15 cellular contexts compared by ENCODE assay signal in genomic region chr19:16244091-16244490, GRCh38. TPM values are rescaled to one million over a fixed set of nuclear protein-coding genes. Genes with fewer than 3 reads are reported as not detected.
DNase-seq lines count a peak whose midpoint lies in the region; ATAC-seq and TF ChIP-seq lines count a peak whose summit lies in the region.
"Had no signal": no experiment of that assay in that cellular context is flagged by ENCODE, and none has a peak within 500 bp of the region (broad histone marks: within the 10 kb centered on the region; RNA-seq: fewer than 3 reads in every experiment).

No MANE protein-coding gene starts in this region.

- no peak for TF ChIP-seq POLR2A in IMR-90 (IDR thresholded peaks at IDR 0.05; ENCODE audit: low read depth, low read length)

- H3K9ac ChIP-seq in IMR-90 (ENCODE audit: low read depth, low read length) = no peak overlapping the region
- H3K9ac ChIP-seq: SK-N-SH had no signal

- H3K14ac ChIP-seq in IMR-90 (replicated peaks; ENCODE audit: low read depth, low read length) = no peak overlapping the region

- dilution Hi-C loops in IMR-90 (cut with HindIII; ENCODE audit: low sequenced_read_pairs, unreplicated experiment) = no loop called here

- no peak for DNase-seq in activated CD8-positive, alpha-beta memory T cell treated with anti-CD3 and anti-CD28 coated beads, Interleukin-2, amount 10 ng/mL, durations not matched to agents 7 days and 5 days
- no peak for DNase-seq in activated CD8-positive, alpha-beta memory T cell treated with anti-CD3 and anti-CD28 coated beads, Interleukin-2, amount 50 U/mL, for 48 hours
- DNase-seq in IMR-90 (peak; percentile 80), non-pigmented ciliary epithelial cell (ENCODE audit: low read depth) (peak; percentile 11), DMS79 treated with DMSO at 0.1 percent for 48 hours (lab: John Stamatoyannopoulos, UW) (no peak), MG63 (no peak)
- DNase-seq in central memory CD8-positive, alpha-beta T cell (ENCODE audit: low spot score in 2 of 2) = no peak
- DNase-seq: KBM-7, NCI-H1436, NCI-H226, SK-N-SH had no signal

- H3K18ac ChIP-seq in IMR-90 (ENCODE audit: low read depth, low read length) = no peak overlapping the region

- no peak overlapping the region for H2BK20ac ChIP-seq in IMR-90 (ENCODE audit: low read depth, low read length)

- H3K9me1 ChIP-seq in IMR-90 (ENCODE audit: insufficient read depth, low read length) = no peaks in the 10 kb centered on the region

- H3K9me3 ChIP-seq in IMR-90 (ENCODE audit: control insufficient read depth, insufficient read depth, low read length) (no peaks in the 10 kb centered on the region), MG63 (no peaks in the 10 kb centered on the region)
- H3K9me3 ChIP-seq: A549, pancreas, SK-N-SH had no signal

- CTCF ChIA-PET in activated CD8-positive, alpha-beta memory T cell treated with anti-CD3 and anti-CD28 coated beads, Interleukin-2, amount 10 ng/mL, durations not matched to agents 7 days and 5 days (lab: Charles Lee) = interaction anchor here (1.1 to 2.9 kb wide), 5 partner anchors 132 to 203 kb away, joined by 3 to 12 read pairs (median 6); no protein-coding TSS in a partner anchor
- CTCF ChIA-PET in IMR-90 (lab: Yijun Ruan, JAX) = interaction anchor here (1.0 kb wide), 1 partner anchor 139 kb away, joined by 5 read pairs; no protein-coding TSS in a partner anchor

- H3K36me3 ChIP-seq in IMR-90 (ENCODE audit: control insufficient read depth, insufficient read depth, low read length) (no peaks in the 10 kb centered on the region), MG63 (no peaks in the 10 kb centered on the region; the same call in 1 of the 2 replicates)
- H3K36me3 ChIP-seq: pancreas had no signal

- intact Hi-C loops in IMR-90 (cut with micrococcal nuclease) = no loop called here

- H2BK15ac ChIP-seq in IMR-90 (ENCODE audit: low read depth, low read length) = no peak overlapping the region

- no peak for ATAC-seq in activated CD8-positive, alpha-beta memory T cell treated with anti-CD3 and anti-CD28 coated beads, Interleukin-2, amount 10 ng/mL, durations not matched to agents 7 days and 5 days
- peak; percentile 59 for ATAC-seq in IMR-90 (ENCODE audit: low read depth)
- ATAC-seq in central memory CD8-positive, alpha-beta T cell (replicated peaks; ENCODE audit: extremely low read depth, poor library complexity, severe bottlenecking) = no peak
- no peak for ATAC-seq in HG03457 (IDR thresholded peaks at IDR 0.05; ENCODE audit: unreplicated experiment)
- ATAC-seq: A549, pancreas had no signal

- no peak for TF ChIP-seq CTCF in IMR-90 (conservative IDR thresholded peaks at IDR 0.05; ENCODE audit: low read depth, low read length)

- H3K27me3 Mint-ChIP-seq in activated CD8-positive, alpha-beta memory T cell treated with anti-CD3 and anti-CD28 coated beads, Interleukin-2, amount 10 ng/mL, durations not matched to agents 7 days and 5 days = peaks cover 20% of the 10 kb centered on the region
- H3K27me3 Mint-ChIP-seq in central memory CD8-positive, alpha-beta T cell = peaks cover 15% of the 10 kb centered on the region

- H2BK120ac ChIP-seq in IMR-90 (ENCODE audit: low read depth, low read length) = no peak overlapping the region

- no peak overlapping the region for H2AK9ac ChIP-seq in IMR-90 (replicated peaks; ENCODE audit: low read depth, low read length, poor library complexity)

- no peak overlapping the region for H2AK5ac ChIP-seq in IMR-90 (ENCODE audit: low read depth, low read length)

- no peak overlapping the region for H3K56ac ChIP-seq in IMR-90 (ENCODE audit: extremely low read depth, insufficient read depth, low read length)

- 0% methylated on average over 1 of the region's 2 CpGs; no CpG with 5 or more reads in 1 of the 2 experiments for WGBS in IMR-90 (ENCODE audit: extremely low coverage in 2 of 2, insufficient read length in 1 of 2), 2 experiments

- H4K5ac ChIP-seq in IMR-90 (ENCODE audit: low read depth, low read length) = no peak overlapping the region

- H2AFZ ChIP-seq in IMR-90 (replicated peaks; ENCODE audit: low read length, poor library complexity) = no peak overlapping the region

- POLR2A ChIA-PET in IMR-90 (lab: Charles Lee; ENCODE audit: unreplicated experiment) = no interaction called here

- H4K8ac ChIP-seq in IMR-90 (ENCODE audit: low read depth in 2 of 2, low read length in 2 of 2) = no peak overlapping the region

- peaks cover 1% of the 10 kb centered on the region for H3K36me3 Mint-ChIP-seq in activated CD8-positive, alpha-beta memory T cell treated with anti-CD3 and anti-CD28 coated beads, Interleukin-2, amount 10 ng/mL, durations not matched to agents 7 days and 5 days
- peaks cover 2% of the 10 kb centered on the region for H3K36me3 Mint-ChIP-seq in central memory CD8-positive, alpha-beta T cell (ENCODE audit: insufficient read depth)
- H3K36me3 Mint-ChIP-seq: brain had no signal

- no TSS peak for BruUV-seq in IMR-90 (replicated peaks; lab: Mats Ljungman, UMichigan)

- H3K23ac ChIP-seq in IMR-90 (ENCODE audit: low read depth, low read length) = no peak overlapping the region

- peak overlapping the region; percentile 55 for H3K27ac Mint-ChIP-seq in activated CD8-positive, alpha-beta memory T cell treated with anti-CD3 and anti-CD28 coated beads, Interleukin-2, amount 10 ng/mL, durations not matched to agents 7 days and 5 days
- peak overlapping the region; percentile 37 for H3K27ac Mint-ChIP-seq in central memory CD8-positive, alpha-beta T cell (ENCODE audit: low read depth)
- H3K27ac Mint-ChIP-seq: brain had no signal

- no peaks in the 10 kb centered on the region for H3K9me3 Mint-ChIP-seq in activated CD8-positive, alpha-beta memory T cell treated with anti-CD3 and anti-CD28 coated beads, Interleukin-2, amount 10 ng/mL, durations not matched to agents 7 days and 5 days (ENCODE audit: low read depth)
- no peaks in the 10 kb centered on the region for H3K9me3 Mint-ChIP-seq in central memory CD8-positive, alpha-beta T cell
- H3K9me3 Mint-ChIP-seq: brain had no signal

- no peaks in the 10 kb centered on the region for H3K79me1 ChIP-seq in IMR-90 (ENCODE audit: low read depth in 1 of 2, low read length in 2 of 2)

- H3K4ac ChIP-seq in IMR-90 (ENCODE audit: low read depth, low read length) = no peak overlapping the region

- in situ Hi-C loops in IMR-90 (cut with MboI; ENCODE audit: low sequenced_read_pairs) = no loop called here

- H3K4me2 ChIP-seq in IMR-90 (ENCODE audit: low read depth, low read length) = no peak overlapping the region; the same call in 1 of the 2 replicates
- H3K4me2 ChIP-seq: A549, SK-N-SH had no signal

- no peak overlapping the region for H4K91ac ChIP-seq in IMR-90 (ENCODE audit: insufficient read depth, low read depth, low read length)

- H3K27ac ChIP-seq in IMR-90 (ENCODE audit: insufficient read depth, low read length) = no peak overlapping the region
- H3K27ac ChIP-seq: A549, pancreas had no signal

- H3K4me1 Mint-ChIP-seq in activated CD8-positive, alpha-beta memory T cell treated with anti-CD3 and anti-CD28 coated beads, Interleukin-2, amount 10 ng/mL, durations not matched to agents 7 days and 5 days = peaks cover 18% of the 10 kb centered on the region
- peaks cover 15% of the 10 kb centered on the region for H3K4me1 Mint-ChIP-seq in central memory CD8-positive, alpha-beta T cell
- H3K4me1 Mint-ChIP-seq: brain had no signal

- H3K4me3 ChIP-seq in IMR-90 (ENCODE audit: insufficient read depth, low read depth, low read length) (no peak overlapping the region), MG63 (no peak overlapping the region)
- H3K4me3 ChIP-seq: A549, pancreas had no signal

- no peaks in the 10 kb centered on the region; the same call in 1 of the 2 replicates for H3K4me1 ChIP-seq in IMR-90 (ENCODE audit: control insufficient read depth, insufficient read depth, low read length)
- H3K4me1 ChIP-seq: A549, pancreas had no signal

- no peak overlapping the region for H2BK5ac ChIP-seq in IMR-90 (ENCODE audit: low read depth, low read length, poor library complexity, severe bottlenecking)

- TF ChIP-seq RAD21 in IMR-90 (IDR thresholded peaks at IDR 0.05; ENCODE audit: low read length) = no peak

- H4K20me1 ChIP-seq in IMR-90 (ENCODE audit: insufficient read depth, low read length) = 0 out of 2 replicates have a peak, but pooled peaks cover 4% of the 10 kb centered on the region

- H3K27me3 ChIP-seq in IMR-90 (ENCODE audit: control insufficient read depth, insufficient read depth, low read length) (no peaks in the 10 kb centered on the region), MG63 (no peaks in the 10 kb centered on the region; the same call in 1 of the 2 replicates)
- H3K27me3 ChIP-seq: pancreas had no signal

- H3K4me3 Mint-ChIP-seq in activated CD8-positive, alpha-beta memory T cell treated with anti-CD3 and anti-CD28 coated beads, Interleukin-2, amount 10 ng/mL, durations not matched to agents 7 days and 5 days = no peak overlapping the region
- no peak overlapping the region for H3K4me3 Mint-ChIP-seq in central memory CD8-positive, alpha-beta T cell
- H3K4me3 Mint-ChIP-seq: brain had no signal

TF ChIP-seq in IMR-90, 13 proteins besides CTCF, POLR2A, EP300 and RAD21 (continues in another document):
- TF ChIP-seq ELK1 (IDR thresholded peaks at IDR 0.05; ENCODE audit: borderline replicate concordance, low read depth, low read length) (no peak), NFE2L2 (IDR thresholded peaks at IDR 0.05; ENCODE audit: low read depth, low read length) (no peak)

RNA-seq across cellular contexts. Expression of gene AP1M1, which starts 46.4 kb away (rescaled TPM):
- 100 to 1,000 TPM; 144 to 154 TPM for total RNA-seq in activated CD8-positive, alpha-beta memory T cell treated with anti-CD3 and anti-CD28 coated beads, Interleukin-2, amount 10 ng/mL, durations not matched to agents 7 days and 5 days
- total RNA-seq in IMR-90 (2012; rRNA removed) = 85.1 and 85.8 TPM in 2 replicates
- 97.4 and 99.1 TPM in 2 replicates for polyA plus RNA-seq in IMR-90 (2012; rRNA removed)
- 70.2 and 144 TPM in 2 replicates for polyA plus RNA-seq in IMR-90 (2012; cell fraction: cytosol; rRNA removed)
- 123 and 181 TPM in 2 replicates for polyA plus RNA-seq in IMR-90 (2012; cell fraction: nucleus; rRNA removed; ENCODE audit: low replicate concordance)
- total RNA-seq in MG63 (2014; rRNA removed; shearing (Covaris generic); ENCODE audit: low replicate concordance) = 85.6 and 135 TPM in 2 replicates

RNA-seq across cellular contexts. Expression of gene FAM32A, which starts 58.9 kb away (rescaled TPM):
- total RNA-seq in activated CD8-positive, alpha-beta memory T cell treated with anti-CD3 and anti-CD28 coated beads, Interleukin-2, amount 10 ng/mL, durations not matched to agents 7 days and 5 days = 10 to 100 TPM; 64.6 to 72.0 TPM
- total RNA-seq in IMR-90 (2012; rRNA removed) = 99.2 and 99.5 TPM in 2 replicates
- 127 and 130 TPM in 2 replicates for polyA plus RNA-seq in IMR-90 (2012; rRNA removed)
- polyA plus RNA-seq in IMR-90 (2012; cell fraction: cytosol; rRNA removed) = 90.2 and 102 TPM in 2 replicates
- 46.1 and 82.1 TPM in 2 replicates for polyA plus RNA-seq in IMR-90 (2012; cell fraction: nucleus; rRNA removed; ENCODE audit: low replicate concordance)
- total RNA-seq in MG63 (2014; rRNA removed; shearing (Covaris generic); ENCODE audit: low replicate concordance) = 128 and 150 TPM in 2 replicates

Comparison
In these comparisons a context has a peak if more than half of its experiments do, and no peak if none do; other contexts are left out.
1. DNase-seq: peak in IMR-90 (single experiment) and non-pigmented ciliary epithelial cell (single experiment); none in activated CD8-positive, alpha-beta memory T cell treated with anti-CD3 and anti-CD28 coated beads, Interleukin-2, amount 10 ng/mL, durations not matched to agents 7 days and 5 days (single experiment), activated CD8-positive, alpha-beta memory T cell treated with anti-CD3 and anti-CD28 coated beads, Interleukin-2, amount 50 U/mL, for 48 hours (single experiment), central memory CD8-positive, alpha-beta T cell (0 of 2), DMS79 treated with DMSO at 0.1 percent for 48 hours (single experiment) and MG63 (single experiment).